ENCODE assay signal across 8 cellular contexts in genomic region chr14:106421431-106422033, GRCh38.
DNase-seq lines count a peak whose midpoint lies in the region; ATAC-seq, FAIRE-seq and TF ChIP-seq lines count a peak whose summit lies in the region.
"Not testable (repeated sequence)": the region's sequence is repeated elsewhere in the genome, so short reads cannot be mapped to it uniquely, and the experiment has no call there.

No MANE protein-coding gene starts in this region.

- H3K9me3 ChIP-seq in BE2C; Peyer's patch; adrenal gland (replicated peaks in 1 of 3): not testable (repeated sequence)

- TF ChIP-seq POLR2A in Peyer's patch (IDR thresholded peaks at IDR 0.05); adrenal gland (IDR thresholded peaks at IDR 0.05): not testable (repeated sequence)

- peak; percentile 77 for FAIRE-seq in GM18507 (lab: Jason Lieb, UNC)

- H3K4me1 ChIP-seq in BE2C; Peyer's patch; adrenal gland (replicated peaks in 1 of 2): not testable (repeated sequence)

- peak; percentile 68 for TF ChIP-seq CTCF in BE2C (IDR thresholded peaks at IDR 0.05; ENCODE audit: low read depth, low read length)
- peak; percentile 11 to 69 (median 38) for TF ChIP-seq CTCF in Peyer's patch (IDR thresholded peaks at IDR 0.05)
- TF ChIP-seq CTCF in adrenal gland (IDR thresholded peaks at IDR 0.05), result peak in 5 of 6 experiments; percentile 30 to 60 (median 33)

- WGBS in adrenal gland, 4 donors, result 39 to 44% (median 41%) methylated on average over 18 to 20 of the region's 20 CpGs

- H3K36me3 ChIP-seq in BE2C; Peyer's patch; adrenal gland (replicated peaks in 1 of 2): not testable (repeated sequence)

- not testable (repeated sequence) for H3K27me3 ChIP-seq in BE2C, Peyer's patch, adrenal gland

- not testable (repeated sequence) for H3K4me1 Mint-ChIP-seq in activated CD4-positive, alpha-beta T cell treated with anti-CD3 and anti-CD28 coated beads, Interleukin-2, amount 10 ng/mL, durations not matched to agents 7 days and 5 days

- H3K27ac Mint-ChIP-seq in activated CD4-positive, alpha-beta T cell treated with anti-CD3 and anti-CD28 coated beads, Interleukin-2, amount 10 ng/mL, durations not matched to agents 7 days and 5 days, result not testable (repeated sequence)

- not testable (repeated sequence) for H3K4me3 ChIP-seq in BE2C (ENCODE audit: low read depth, low read length); Peyer's patch; adrenal gland

- H3K27ac ChIP-seq in Peyer's patch, adrenal gland: not testable (repeated sequence)

- CTCF ChIA-PET in activated CD4-positive, alpha-beta T cell treated with anti-CD3 and anti-CD28 coated beads, Interleukin-2, amount 10 ng/mL, durations not matched to agents 7 days and 5 days (lab: Charles Lee), result interaction anchor here (0.7 to 1.8 kb wide), 7 partner anchors 15 to 242 kb away, joined by 3 to 9 read pairs (median 3); no protein-coding TSS in a partner anchor

- intact Hi-C loops in adrenal gland (cut with DNase I), result not testable (repeated sequence)

- H3K27me3 Mint-ChIP-seq in activated CD4-positive, alpha-beta T cell treated with anti-CD3 and anti-CD28 coated beads, Interleukin-2, amount 10 ng/mL, durations not matched to agents 7 days and 5 days, result peaks cover 47% of the 10 kb centered on the region

- not testable (repeated sequence) for H3K9me3 Mint-ChIP-seq in activated CD4-positive, alpha-beta T cell treated with anti-CD3 and anti-CD28 coated beads, Interleukin-2, amount 10 ng/mL, durations not matched to agents 7 days and 5 days

- POLR2A ChIA-PET in activated CD4-positive, alpha-beta T cell treated with anti-CD3 and anti-CD28 coated beads, Interleukin-2, amount 10 ng/mL, durations not matched to agents 7 days and 5 days (lab: Charles Lee), result not testable (repeated sequence)

- not testable (repeated sequence) for H3K36me3 Mint-ChIP-seq in activated CD4-positive, alpha-beta T cell treated with anti-CD3 and anti-CD28 coated beads, Interleukin-2, amount 10 ng/mL, durations not matched to agents 7 days and 5 days (ENCODE audit: low read depth)

- H3K4me3 Mint-ChIP-seq in activated CD4-positive, alpha-beta T cell treated with anti-CD3 and anti-CD28 coated beads, Interleukin-2, amount 10 ng/mL, durations not matched to agents 7 days and 5 days, result not testable (repeated sequence)

- DNase-seq in BE2C (peak; percentile 73), NAMALWA (ENCODE audit: low spot score) (peak; percentile 70), Peyer's patch (peak; percentile 52 to 81 (median 65)), adrenal gland (peak in 5 of 7 donors; percentile 35 to 56 (median 54)), left lobe of liver (ENCODE audit: low spot score) (peak; percentile 55)
- not testable (repeated sequence) for DNase-seq in GM18507 (ENCODE audit: extremely low spot score, insufficient read length, low read depth)
- DNase-seq in activated CD4-positive, alpha-beta T cell treated with anti-CD3 and anti-CD28 coated beads, Interleukin-2, amount 10 ng/mL, durations not matched to agents 7 days and 5 days, result peak; percentile 63
- peak; percentile 38 for DNase-seq in stimulated activated CD8-positive, alpha-beta memory T cell treated with anti-CD3 and anti-CD28 coated beads, Interleukin-12 subunit alpha, Interleukin-12 subunit beta, amount 100 ng/mL, for 1 hour (ENCODE audit: low read depth)

- ATAC-seq in left lobe of liver, result peak; percentile 93
